ENCODE assay signal across 18 cellular contexts in genomic region chr10:49320191-49320590, GRCh38. TPM values are rescaled to one million over a fixed set of nuclear protein-coding genes. Genes with fewer than 3 reads are reported as not detected.
A peak's percentile ranks its signal among the peaks of the same experiment; 100 is the strongest.
DNase-seq lines count a peak whose midpoint lies in the region; ATAC-seq and TF ChIP-seq lines count a peak whose summit lies in the region.
"Had no signal": no experiment of that assay in that cellular context is flagged by ENCODE, and none has a peak within 500 bp of the region (broad histone marks: within the 10 kb centered on the region; RNA-seq: fewer than 3 reads in every experiment).

No MANE protein-coding gene starts in this region.

- no peak overlapping the region for H3K27ac Mint-ChIP-seq in activated CD4-positive, alpha-beta memory T cell treated with anti-CD3 and anti-CD28 coated beads for 36 hours
- H3K27ac Mint-ChIP-seq: CD4-positive, alpha-beta memory T cell had no signal

- H3K4me1 Mint-ChIP-seq in activated CD4-positive, alpha-beta memory T cell treated with anti-CD3 and anti-CD28 coated beads for 36 hours (ENCODE audit: low read depth), result no peaks in the 10 kb centered on the region

- H3K9me3 Mint-ChIP-seq in activated CD4-positive, alpha-beta memory T cell treated with anti-CD3 and anti-CD28 coated beads for 36 hours, result no peaks in the 10 kb centered on the region
- H3K9me3 Mint-ChIP-seq: CD4-positive, alpha-beta memory T cell had no signal

- DNase-seq in cardiac septum (ENCODE audit: low spot score) (peak; percentile 59), Right ventricle myocardium inferior (ENCODE audit: missing footprints) (no peak), SJCRH30 (peak in 1 of 2 experiments; percentile 37), mesenteric fat pad (ENCODE audit: low spot score) (peak; percentile 47), stomach (peak; percentile 19), sigmoid colon (no peak), GF-D8 (lab: John Stamatoyannopoulos, UW) (no peak)
- DNase-seq in activated CD4-positive, alpha-beta memory T cell treated with anti-CD3 and anti-CD28 coated beads for 36 hours, result no peak
- DNase-seq: ACHN; AML-193; CD4-positive, alpha-beta memory T cell; DMS153; DMS79; GOT3 had no signal

- no peak for TF ChIP-seq CTCF in stomach (IDR thresholded peaks at IDR 0.05)
- no peak for TF ChIP-seq CTCF in sigmoid colon (IDR thresholded peaks at IDR 0.05)

- 85 to 93% (median 89%) methylated on average over 2 of the region's 2 CpGs for WGBS in stomach, 5 donors
- 88 to 95% methylated on average over 2 of the region's 2 CpGs for WGBS in sigmoid colon, 2 donors

- intact Hi-C loops in cardiac septum (cut with DNase I) (no loop called here), Right ventricle myocardium inferior (cut with DNase I) (loop anchor here (5.0 kb wide), 1 partner anchor 197 kb away; no protein-coding TSS in a partner anchor), stomach (cut with DNase I; ENCODE audit: low total_unique reads) (no loop called here), sigmoid colon (cut with DNase I) (no loop called here)
- intact Hi-C loops in activated CD4-positive, alpha-beta memory T cell treated with anti-CD3 and anti-CD28 coated beads for 36 hours (cut with micrococcal nuclease), result no loop called here

- peaks cover 22% of the 10 kb centered on the region for H3K36me3 ChIP-seq in SJCRH30
- no peaks in the 10 kb centered on the region for H3K36me3 ChIP-seq in stomach
- no peaks in the 10 kb centered on the region for H3K36me3 ChIP-seq in sigmoid colon
- H3K36me3 ChIP-seq: HAP-1 had no signal

- no peak for TF ChIP-seq POLR2A in stomach (IDR thresholded peaks at IDR 0.05)
- TF ChIP-seq POLR2A in sigmoid colon (IDR thresholded peaks at IDR 0.05), result no peak

- no peaks in the 10 kb centered on the region for H3K36me3 Mint-ChIP-seq in activated CD4-positive, alpha-beta memory T cell treated with anti-CD3 and anti-CD28 coated beads for 36 hours
- H3K36me3 Mint-ChIP-seq: CD4-positive, alpha-beta memory T cell had no signal

- H3K4me1 ChIP-seq in SJCRH30 (peaks cover 34% of the 10 kb centered on the region), stomach (no peaks in the 10 kb centered on the region), sigmoid colon (no peaks in the 10 kb centered on the region)
- H3K4me1 ChIP-seq: HAP-1 had no signal

- no peaks in the 10 kb centered on the region for H3K9me3 ChIP-seq in SJCRH30 (replicated peaks)
- no peaks in the 10 kb centered on the region for H3K9me3 ChIP-seq in stomach
- no peaks in the 10 kb centered on the region for H3K9me3 ChIP-seq in sigmoid colon
- H3K9me3 ChIP-seq: HAP-1 had no signal

- no peak for ATAC-seq in Right ventricle myocardium inferior
- ATAC-seq: GM12878 had no signal

- CTCF ChIA-PET in activated CD4-positive, alpha-beta memory T cell treated with anti-CD3 and anti-CD28 coated beads for 36 hours (lab: Charles Lee), result interaction anchor here (0.7 kb wide), 1 partner anchor 203 kb away, joined by 3 read pairs; no protein-coding TSS in a partner anchor

- no peak overlapping the region for H3K4me3 ChIP-seq in SJCRH30
- H3K4me3 ChIP-seq in stomach, result no peak overlapping the region
- H3K4me3 ChIP-seq in sigmoid colon, result no peak overlapping the region
- H3K4me3 ChIP-seq: GM12878, HAP-1 had no signal

- H3K27me3 ChIP-seq in SJCRH30, result no peaks in the 10 kb centered on the region
- no peaks in the 10 kb centered on the region for H3K27me3 ChIP-seq in stomach
- no peaks in the 10 kb centered on the region for H3K27me3 ChIP-seq in sigmoid colon

- H3K27ac ChIP-seq in SJCRH30 (peak overlapping the region; percentile 95), stomach (no peak overlapping the region), sigmoid colon (no peak overlapping the region)
- H3K27ac ChIP-seq: C4-2B had no signal

- POLR2A ChIA-PET in activated CD4-positive, alpha-beta memory T cell treated with anti-CD3 and anti-CD28 coated beads for 36 hours (lab: Charles Lee), result no interaction called here

- H3K4me3 Mint-ChIP-seq in activated CD4-positive, alpha-beta memory T cell treated with anti-CD3 and anti-CD28 coated beads for 36 hours, result no peak overlapping the region
- H3K4me3 Mint-ChIP-seq: CD4-positive, alpha-beta memory T cell had no signal

- no peak for TF ChIP-seq EP300 in stomach (IDR thresholded peaks at IDR 0.05)
- no peak for TF ChIP-seq EP300 in sigmoid colon (IDR thresholded peaks at IDR 0.05)

- H3K27me3 Mint-ChIP-seq in activated CD4-positive, alpha-beta memory T cell treated with anti-CD3 and anti-CD28 coated beads for 36 hours, result no peaks in the 10 kb centered on the region
- H3K27me3 Mint-ChIP-seq: CD4-positive, alpha-beta memory T cell had no signal

RNA-seq across cellular contexts. Expression of gene C10orf71, which starts 21.2 kb away (rescaled TPM):
- total RNA-seq in cardiac septum, result 163 TPM
- 108 TPM for total RNA-seq in Right ventricle myocardium inferior
- 4.5 and 6.6 TPM in 2 replicates for total RNA-seq in SJCRH30 (2014; rRNA removed; shearing (Covaris generic))
- not detected for total RNA-seq in mesenteric fat pad
- under 1 TPM in 1 of 5 donors, not detected in 4; 0.18 TPM for total RNA-seq in stomach
- not detected for polyA plus RNA-seq in stomach
- not detected for total RNA-seq in sigmoid colon
- not detected for polyA plus RNA-seq in sigmoid colon
- total RNA-seq in activated CD4-positive, alpha-beta memory T cell treated with anti-CD3 and anti-CD28 coated beads for 36 hours, result not detected
- total RNA-seq: CD4-positive, alpha-beta memory T cell; GM12878 had no signal
- polyA plus RNA-seq: BJ; CD4-positive, alpha-beta memory T cell; GM12878 had no signal

Comparison
In these comparisons a context has a peak if more than half of its experiments do, and no peak if none do; other contexts are left out.
1. DNase-seq: peak in cardiac septum (single experiment), mesenteric fat pad (single experiment) and stomach (single experiment); none in Right ventricle myocardium inferior (single experiment), sigmoid colon (single experiment), GF-D8 (single experiment) and activated CD4-positive, alpha-beta memory T cell treated with anti-CD3 and anti-CD28 coated beads for 36 hours (single experiment).
2. RNA of gene C10orf71, which starts 21.2 kb away (total RNA-seq): 163 TPM in cardiac septum (single experiment) and 108 TPM in Right ventricle myocardium inferior (single experiment); 4.5 to 6.6 TPM in SJCRH30, not detected in mesenteric fat pad (single experiment), 0.18 TPM in stomach, not detected in sigmoid colon and not detected in activated CD4-positive, alpha-beta memory T cell treated with anti-CD3 and anti-CD28 coated beads for 36 hours; every median in the first group is over 10 times any median in the second.